ENCODE assay signal across 18 cellular contexts in genomic region chr21:38525454-38525853, GRCh38. TPM values are rescaled to one million over a fixed set of nuclear protein-coding genes. Genes with fewer than 3 reads are reported as not detected.
DNase-seq lines count a peak whose midpoint lies in the region; ATAC-seq and TF ChIP-seq lines count a peak whose summit lies in the region.
"Had no signal": no experiment of that assay in that cellular context is flagged by ENCODE, and none has a peak within 500 bp of the region (broad histone marks: within the 10 kb centered on the region; RNA-seq: fewer than 3 reads in every experiment).

No MANE protein-coding gene starts in this region.

- H3K4me3 ChIP-seq in mammary epithelial cell (replicated peaks in 1 of 3; ENCODE audit: insufficient read depth in 1 of 3, low read depth in 2 of 3, low read length in 3 of 3) (no peak overlapping the region), NB4 (ENCODE audit: low read depth, low read length) (no peak overlapping the region), ascending aorta (no peak overlapping the region), thoracic aorta (peak overlapping the region; percentile 5)

- no TSS peak for BruUV-seq in MCF 10A (replicated peaks; lab: Mats Ljungman, UMichigan)
- no TSS peak for BruUV-seq in mammary epithelial cell (replicated peaks; lab: Mats Ljungman, UMichigan)
- BruUV-seq in Calu3 (replicated peaks; lab: Mats Ljungman, UMichigan): no TSS peak

- H3K27ac ChIP-seq in mammary epithelial cell (ENCODE audit: insufficient read depth, low read depth, low read length) (no peak overlapping the region), ascending aorta (peak overlapping the region; percentile 5 to 70), thoracic aorta (peak overlapping the region in 1 of 2 donors; percentile 51)
- H3K27ac ChIP-seq: KMS-11 had no signal

- intact Hi-C loops in MCF 10A (cut with micrococcal nuclease): no loop called here
- intact Hi-C loops in mammary epithelial cell (cut with micrococcal nuclease): no loop called here
- intact Hi-C loops in ascending aorta (cut with DNase I): no loop called here
- intact Hi-C loops in Calu3 (cut with micrococcal nuclease; ENCODE audit: unreplicated experiment): no loop called here

- H3K9ac ChIP-seq in mammary epithelial cell (ENCODE audit: insufficient read depth, low read length): no peak overlapping the region
- H3K9ac ChIP-seq: KMS-11 had no signal

- TF ChIP-seq POLR2A in NB4 (IDR thresholded peaks at IDR 0.05; ENCODE audit: extremely low read depth, insufficient read length): no peak

- TF ChIP-seq CTCF in MCF 10A (IDR thresholded peaks at IDR 0.05; ENCODE audit: unreplicated experiment) (no peak), mammary epithelial cell (conservative IDR thresholded peaks at IDR 0.05 in 1 of 2, IDR thresholded peaks at IDR 0.05 in 1 of 2; ENCODE audit: extremely low read depth in 1 of 2, insufficient read depth in 1 of 2, low read depth in 1 of 2, low read length in 2 of 2) (no peak), NB4 (IDR thresholded peaks at IDR 0.05; ENCODE audit: low read depth, low read length) (no peak), ascending aorta (IDR thresholded peaks at IDR 0.05) (no peak), thoracic aorta (IDR thresholded peaks at IDR 0.05) (no peak), Calu3 (IDR thresholded peaks at IDR 0.05; ENCODE audit: unreplicated experiment) (no peak), osteocyte (IDR thresholded peaks at IDR 0.05) (no peak)

- no peak overlapping the region for H3K4me3 Mint-ChIP-seq in MCF 10A (ENCODE audit: unreplicated experiment)
- no peak overlapping the region for H3K4me3 Mint-ChIP-seq in Calu3 (ENCODE audit: low read depth, unreplicated experiment)
- no peak overlapping the region for H3K4me3 Mint-ChIP-seq in osteocyte (ENCODE audit: unreplicated experiment)
- H3K4me3 Mint-ChIP-seq: CD4-positive, CD25-positive, alpha-beta regulatory T cell had no signal

- no peaks in the 10 kb centered on the region for H3K79me2 ChIP-seq in mammary epithelial cell (ENCODE audit: insufficient read depth, low read length)

- H3K4me1 Mint-ChIP-seq in MCF 10A (ENCODE audit: insufficient read depth, unreplicated experiment) (no peaks in the 10 kb centered on the region), Calu3 (ENCODE audit: low read depth, unreplicated experiment) (no peaks in the 10 kb centered on the region), osteocyte (ENCODE audit: unreplicated experiment) (peaks cover 2% of the 10 kb centered on the region)
- H3K4me1 Mint-ChIP-seq: CD4-positive, CD25-positive, alpha-beta regulatory T cell had no signal

- H3K27me3 ChIP-seq in mammary epithelial cell (ENCODE audit: insufficient read depth, low read length) (peaks cover 6% of the 10 kb centered on the region), ascending aorta (no peaks in the 10 kb centered on the region), thoracic aorta (replicated peaks; ENCODE audit: insufficient read depth) (no peaks in the 10 kb centered on the region)

- H3K27ac Mint-ChIP-seq in MCF 10A (ENCODE audit: low read depth, unreplicated experiment): no peak overlapping the region
- H3K27ac Mint-ChIP-seq in Calu3 (ENCODE audit: unreplicated experiment): no peak overlapping the region
- no peak overlapping the region for H3K27ac Mint-ChIP-seq in osteocyte (ENCODE audit: unreplicated experiment)
- H3K27ac Mint-ChIP-seq: CD4-positive, CD25-positive, alpha-beta regulatory T cell had no signal

- H3K4me1 ChIP-seq in mammary epithelial cell (ENCODE audit: insufficient read depth, low read length) (no peaks in the 10 kb centered on the region), ascending aorta (peaks cover 6 to 22% of the 10 kb centered on the region in 2 donors), thoracic aorta (ENCODE audit: control insufficient read depth in 1 of 2, low read depth in 2 of 2) (peaks cover 13 to 55% of the 10 kb centered on the region in 2 donors)

- no peaks in the 10 kb centered on the region for H3K36me3 ChIP-seq in mammary epithelial cell (ENCODE audit: insufficient read depth, low read length)
- no peaks in the 10 kb centered on the region for H3K36me3 ChIP-seq in ascending aorta
- H3K36me3 ChIP-seq in thoracic aorta: no peaks in the 10 kb centered on the region

- no peak overlapping the region for H2AFZ ChIP-seq in mammary epithelial cell (ENCODE audit: low read depth, low read length)

- POLR2A ChIA-PET in MCF 10A (lab: Yijun Ruan, JAX): interaction anchor here (0.6 kb wide), 1 partner anchor 464 kb away, joined by 3 read pairs; no protein-coding TSS in a partner anchor

- H3K27me3 Mint-ChIP-seq in MCF 10A (ENCODE audit: insufficient read depth, unreplicated experiment): peaks cover 45% of the 10 kb centered on the region
- peaks cover 47% of the 10 kb centered on the region for H3K27me3 Mint-ChIP-seq in Calu3 (ENCODE audit: unreplicated experiment)
- peaks cover 12% of the 10 kb centered on the region for H3K27me3 Mint-ChIP-seq in osteocyte (ENCODE audit: unreplicated experiment)
- H3K27me3 Mint-ChIP-seq: CD4-positive, CD25-positive, alpha-beta regulatory T cell had no signal

- dilution Hi-C loops in mammary epithelial cell (cut with HindIII; ENCODE audit: low sequenced_read_pairs): loop anchor here (5.0 kb wide), 1 partner anchor 627 kb away; no protein-coding TSS in a partner anchor

- H3K36me3 Mint-ChIP-seq in MCF 10A (ENCODE audit: insufficient read depth, unreplicated experiment) (no peaks in the 10 kb centered on the region), Calu3 (ENCODE audit: insufficient read depth, unreplicated experiment) (no peaks in the 10 kb centered on the region), osteocyte (ENCODE audit: unreplicated experiment) (peaks cover 2% of the 10 kb centered on the region)
- H3K36me3 Mint-ChIP-seq: CD4-positive, CD25-positive, alpha-beta regulatory T cell had no signal

- 92% methylated on average over 5 of the region's 9 CpGs for WGBS in mammary epithelial cell (ENCODE audit: low coverage, missing lambda C conversion rate)

- no peak for ATAC-seq in thoracic aorta (ENCODE audit: insufficient number of reproducible peaks, low FRiP score, low read depth)

- no peaks in the 10 kb centered on the region for H3K9me3 Mint-ChIP-seq in MCF 10A (ENCODE audit: unreplicated experiment)
- H3K9me3 Mint-ChIP-seq in Calu3 (ENCODE audit: low read depth, unreplicated experiment): no peaks in the 10 kb centered on the region
- H3K9me3 Mint-ChIP-seq in osteocyte (ENCODE audit: unreplicated experiment): no peaks in the 10 kb centered on the region

- no peaks in the 10 kb centered on the region for H3K9me3 ChIP-seq in mammary epithelial cell (replicated peaks; ENCODE audit: insufficient read depth, low read length)
- H3K9me3 ChIP-seq in ascending aorta: no peaks in the 10 kb centered on the region
- no peaks in the 10 kb centered on the region for H3K9me3 ChIP-seq in thoracic aorta

- in situ Hi-C loops in mammary epithelial cell (cut with MboI; ENCODE audit: low sequenced_read_pairs in 2 of 2): no loop called here

- H3K4me2 ChIP-seq in mammary epithelial cell (ENCODE audit: insufficient read depth, low read depth, low read length): no peak overlapping the region
- H3K4me2 ChIP-seq: KMS-11 had no signal

- CTCF ChIA-PET in MCF 10A (lab: Yijun Ruan, JAX) (interaction anchor here (1.2 kb wide), 2 partner anchors 46 to 612 kb away, joined by 3 read pairs; no protein-coding TSS in a partner anchor), mammary epithelial cell (lab: Charles Lee; ENCODE audit: low non-redundant PET) (no interaction called here), Calu3 (lab: Charles Lee) (interaction anchor here (0.5 kb wide), 1 partner anchor 522 kb away, joined by 3 read pairs; no protein-coding TSS in a partner anchor)

- DNase-seq in MCF 10A (ENCODE audit: unreplicated experiment) (peak; percentile 26), mammary epithelial cell (no peak), NB4 (ENCODE audit: low read depth) (peak; percentile 18), ascending aorta (ENCODE audit: low spot score in 2 of 2) (no peak), thoracic aorta (ENCODE audit: low spot score) (no peak), Calu3 (no peak), osteocyte (ENCODE audit: extremely low spot score, unreplicated experiment) (no peak)
- no peak for DNase-seq in activated CD8-positive, alpha-beta memory T cell treated with anti-CD3 and anti-CD28 coated beads for 24 hours
- DNase-seq: ACHN; CD4-positive, CD25-positive, alpha-beta regulatory T cell; MV-4-11; NCI-H1436; NCI-H2081; NCI-H345; NCI-H526 treated with DMSO at 0.1 percent for 48 hours; OCI-M1 had no signal

- H4K20me1 ChIP-seq in mammary epithelial cell (ENCODE audit: insufficient read depth, low read length): no peaks in the 10 kb centered on the region

RNA-seq across cellular contexts. Expression of gene ERG, which starts 27.2 kb away (rescaled TPM):
- total RNA-seq in MCF 10A (2022) (not detected in 2 replicates), mammary epithelial cell (under 1 TPM; 0.12 to 0.83 TPM), ascending aorta (28.5 TPM), thoracic aorta (100 to 1,000 TPM in 1 of 2 donors, 10 to 100 TPM in 1; 40.2 to 177 TPM), Calu3 (2022) (not detected in 2 replicates), osteocyte (11.0 and 11.5 TPM in 2 replicates)
- polyA plus RNA-seq in mammary epithelial cell: 0.26 TPM
- polyA minus RNA-seq in mammary epithelial cell: not detected
- total RNA-seq: SK-MEL-5 had no signal
- polyA plus RNA-seq: CD4-positive, CD25-positive, alpha-beta regulatory T cell had no signal

Comparison
In these comparisons a context has a peak if more than half of its experiments do, and no peak if none do; other contexts are left out.
1. DNase-seq: peak in MCF 10A (single experiment) and NB4 (single experiment); none in mammary epithelial cell (single experiment), ascending aorta (0 of 2), thoracic aorta (single experiment), Calu3 (single experiment), osteocyte (single experiment) and activated CD8-positive, alpha-beta memory T cell treated with anti-CD3 and anti-CD28 coated beads for 24 hours (single experiment).